13 cellular contexts compared by ENCODE assay signal in genomic region chr12:38711055-38711454, GRCh38.
DNase-seq lines count a peak whose midpoint lies in the region; ATAC-seq lines count a peak whose summit lies in the region.
"Had no signal": no experiment of that assay in that cellular context is flagged by ENCODE, and none has a peak within 500 bp of the region (broad histone marks: within the 10 kb centered on the region; RNA-seq: fewer than 3 reads in every experiment).

No MANE protein-coding gene starts in this region.

- DNase-seq in DMS53 (lab: John Stamatoyannopoulos, UW) (peak; percentile 58), DMS53 treated with DMSO at 0.1 percent for 48 hours (lab: John Stamatoyannopoulos, UW; ENCODE audit: unreplicated experiment) (no peak), fibroblast of the conjunctiva (ENCODE audit: low read depth) (peak; percentile 1), H7 (no peak), cortex of kidney (lab: John Stamatoyannopoulos, UW) (no peak), SW480 (ENCODE audit: low spot score) (no peak)
- DNase-seq: activated CD8-positive, alpha-beta memory T cell treated with anti-CD3 and anti-CD28 coated beads, Interleukin-2, amount 50 U/mL, for 48 hours; DMS 273 treated with DMSO at 0.1 percent for 48 hours; NCI-H226; retina; RPMI8226 had no signal

- no peaks in the 10 kb centered on the region for H3K27me3 ChIP-seq in H7 (ENCODE audit: control insufficient read depth, insufficient read depth, low read length)

- peak; percentile 88 for ATAC-seq in GM21619 (IDR thresholded peaks at IDR 0.05; ENCODE audit: unreplicated experiment)
- ATAC-seq in HG03342 (IDR thresholded peaks at IDR 0.05; ENCODE audit: unreplicated experiment): peak; percentile 83

- no peaks in the 10 kb centered on the region for H3K36me3 ChIP-seq in H7 (replicated peaks; ENCODE audit: control insufficient read depth, insufficient read depth, low read length)

- H3K4me3 ChIP-seq in H7 (ENCODE audit: insufficient read depth, low read depth, low read length): no peak overlapping the region

Comparison
In these comparisons a context has a peak if more than half of its experiments do, and no peak if none do; other contexts are left out.
1. DNase-seq: peak in DMS53 (single experiment) and fibroblast of the conjunctiva (single experiment); none in DMS53 treated with DMSO at 0.1 percent for 48 hours (single experiment), H7 (single experiment), cortex of kidney (single experiment) and SW480 (single experiment).